ENCODE assay signal across 8 cellular contexts in genomic region chr19:8320564-8321066, GRCh38. TPM values are rescaled to one million over a fixed set of nuclear protein-coding genes. Genes with fewer than 3 reads are reported as not detected.
DNase-seq lines count a peak whose midpoint lies in the region; ATAC-seq, FAIRE-seq and TF ChIP-seq lines count a peak whose summit lies in the region.

No MANE protein-coding gene starts in this region.

- H3K36me3 Mint-ChIP-seq in CD4-positive, CD25-positive, alpha-beta regulatory T cell = peaks cover 1% of the 10 kb centered on the region
- peaks cover 0 to 13% (median 0%) of the 10 kb centered on the region in 5 donors for H3K36me3 Mint-ChIP-seq in naive thymus-derived CD4-positive, alpha-beta T cell

- no peak for TF ChIP-seq CTCF in H1 (IDR thresholded peaks at IDR 0.05; ENCODE audit: control extremely low read depth in 1 of 3, insufficient read depth in 1 of 3, low read depth in 1 of 3, low read length in 3 of 3)

- no peak for FAIRE-seq in H1 (lab: Jason Lieb, UNC)

- peak overlapping the region; percentile 99 for H3K27ac Mint-ChIP-seq in CD4-positive, CD25-positive, alpha-beta regulatory T cell
- H3K27ac Mint-ChIP-seq in naive thymus-derived CD4-positive, alpha-beta T cell = peak overlapping the region; percentile 94 to 99 (median 98)

- peak overlapping the region; percentile 85 for H3K4me3 ChIP-seq in CD4-positive, CD25-positive, alpha-beta regulatory T cell (ENCODE audit: low read depth, low read length)
- peak overlapping the region; percentile 90 to 98 (median 97) for H3K4me3 ChIP-seq in H1 (ENCODE audit: extremely low read depth in 1 of 4, insufficient read depth in 2 of 4, low read depth in 3 of 4, low read length in 4 of 4)
- H3K4me3 ChIP-seq in naive thymus-derived CD4-positive, alpha-beta T cell (ENCODE audit: low read length) = peak overlapping the region; percentile 98

- H3K14ac ChIP-seq in H1 (ENCODE audit: insufficient read length) = no peak overlapping the region

- intact Hi-C loops in naive thymus-derived CD4-positive, alpha-beta T cell (cut with micrococcal nuclease) = loop anchor here (1.0 to 2.0 kb wide), 10 partner anchors 12 to 1122 kb away; partner anchors contain the start of genes CD320 (in 2 of the 2), HNRNPM (in 2 of the 2), RAB11B (in 2 of the 2) and TIMM44 (in 2 of the 2)

- POLR2A ChIA-PET in H1 (lab: Charles Lee; ENCODE audit: partially characterized antibody) = interaction anchor here (1.0 to 27.1 kb wide), 15 partner anchors 7 to 400 kb away, joined by 3 to 583 read pairs (median 3); partner anchors contain the start of genes CD320, NDUFA7, RAB11B and RPS28
- POLR2A ChIA-PET in naive thymus-derived CD4-positive, alpha-beta T cell (lab: Charles Lee) = interaction anchor here (0.6 to 4.5 kb wide), 8 partner anchors 10 to 377 kb away, joined by 3 to 31 read pairs (median 4); partner anchors contain the start of genes MYO1F, TIMM44 and ZNF414

- DNase-seq in CD4-positive, CD25-positive, alpha-beta regulatory T cell = peak in 2 of 3 donors; percentile 21 to 58
- DNase-seq in RPMI7951 (ENCODE audit: low read depth) = peak; percentile 49
- no peak for DNase-seq in H1 (ENCODE audit: low read depth in 1 of 2, low spot score in 2 of 2)
- no peak for DNase-seq in naive thymus-derived CD4-positive, alpha-beta T cell
- DNase-seq in SKM-1 treated with dmso at 0.1 percent for 144 hours (lab: John Stamatoyannopoulos, UW; ENCODE audit: unreplicated experiment) = no peak
- DNase-seq in H4 (ENCODE audit: low spot score) = no peak

- H3K4me3 Mint-ChIP-seq in CD4-positive, CD25-positive, alpha-beta regulatory T cell = peak overlapping the region; percentile 96 to 99 (median 98)
- peak overlapping the region; percentile 90 to 99 (median 98) for H3K4me3 Mint-ChIP-seq in naive thymus-derived CD4-positive, alpha-beta T cell

- peak overlapping the region; percentile 84 to 95 for H3K4me2 ChIP-seq in H1 (ENCODE audit: insufficient read depth in 1 of 2, low read depth in 2 of 2, low read length in 2 of 2)

- H3K23ac ChIP-seq in H1 (ENCODE audit: insufficient read length) = no peak overlapping the region

- H3K9me3 Mint-ChIP-seq in CD4-positive, CD25-positive, alpha-beta regulatory T cell = no peaks in the 10 kb centered on the region
- peaks cover 0 to 1% (median 0%) of the 10 kb centered on the region in 11 donors for H3K9me3 Mint-ChIP-seq in naive thymus-derived CD4-positive, alpha-beta T cell

- peak overlapping the region; percentile 99 for H4K8ac ChIP-seq in H1 (ENCODE audit: extremely low read depth, insufficient read depth, low read length)

- H3K27me3 Mint-ChIP-seq in CD4-positive, CD25-positive, alpha-beta regulatory T cell = no peaks in the 10 kb centered on the region
- no peaks in the 10 kb centered on the region for H3K27me3 Mint-ChIP-seq in naive thymus-derived CD4-positive, alpha-beta T cell

- H4K91ac ChIP-seq in H1 (replicated peaks; ENCODE audit: insufficient read length, low read length) = peak overlapping the region; percentile 75

- H3K79me1 ChIP-seq in H1 (ENCODE audit: low read depth, low read length) = peaks cover 10% of the 10 kb centered on the region; the same call in 1 of the 2 replicates

- H3K36me3 ChIP-seq in CD4-positive, CD25-positive, alpha-beta regulatory T cell (ENCODE audit: control insufficient read depth, insufficient read depth, low read length) = peaks cover 20% of the 10 kb centered on the region
- H3K36me3 ChIP-seq in H1 (ENCODE audit: control insufficient read depth in 2 of 4, insufficient read depth in 4 of 4, low read length in 3 of 4) = peaks cover 15 to 26% (median 18%) of the 10 kb centered on the region in 4 experiments
- H3K36me3 ChIP-seq in naive thymus-derived CD4-positive, alpha-beta T cell (ENCODE audit: control insufficient read depth in 2 of 3, insufficient read depth in 3 of 3, low read length in 3 of 3) = peaks cover 4 to 51% (median 4%) of the 10 kb centered on the region in 3 experiments

- TF ChIP-seq EP300 in H1 (IDR thresholded peaks at IDR 0.05; ENCODE audit: borderline replicate concordance in 1 of 2, low read depth in 2 of 2, low read length in 2 of 2) = no peak

- H3K4me1 Mint-ChIP-seq in CD4-positive, CD25-positive, alpha-beta regulatory T cell = peaks cover 3 to 45% (median 18%) of the 10 kb centered on the region in 4 donors
- peaks cover 16 to 44% (median 29%) of the 10 kb centered on the region in 7 donors for H3K4me1 Mint-ChIP-seq in naive thymus-derived CD4-positive, alpha-beta T cell

- H2BK15ac ChIP-seq in H1 (ENCODE audit: low read length) = peak overlapping the region; percentile 46; the same call in 1 of the 2 replicates

- CTCF ChIA-PET in H1 (lab: Charles Lee; ENCODE audit: partially characterized antibody) = interaction anchor here (0.6 to 5.2 kb wide), 4 partner anchors 10 to 259 kb away, joined by 3 to 32 read pairs (median 4); no protein-coding TSS in a partner anchor
- CTCF ChIA-PET in naive thymus-derived CD4-positive, alpha-beta T cell (lab: Charles Lee) = interaction anchor here (1.2 to 1.3 kb wide), 3 partner anchors 9 to 51 kb away, joined by 3 to 5 read pairs (median 3); no protein-coding TSS in a partner anchor

- peak overlapping the region; percentile 90 for H2BK12ac ChIP-seq in H1 (ENCODE audit: low read depth, low read length)

- 13% methylated on average over 16 of the region's 16 CpGs; no CpG with 5 or more reads in 1 of the 2 experiments for WGBS in H1 (ENCODE audit: extremely low coverage in 1 of 2, insufficient coverage in 1 of 2, insufficient read length in 1 of 2, insufficient replicate concordance in 2 of 2, low coverage in 1 of 2, low lambda C conversion rate in 2 of 2, missing lambda C conversion rate in 1 of 2), 2 experiments

- peak overlapping the region; percentile 27 for H3K4ac ChIP-seq in H1 (replicated peaks; ENCODE audit: insufficient read length, low read depth, low read length)

- H3K23me2 ChIP-seq in H1 (ENCODE audit: low read depth, low read length) = peaks cover 16% of the 10 kb centered on the region

- H2AFZ ChIP-seq in H1 (ENCODE audit: low read length) = peak overlapping the region; percentile 9; the same call in 1 of the 2 replicates

- TF ChIP-seq POLR2A in H1 (IDR thresholded peaks at IDR 0.05; ENCODE audit: control extremely low read depth in 1 of 2, low read depth in 2 of 2, low read length in 2 of 2) = no peak

- H3K56ac ChIP-seq in H1 (replicated peaks; ENCODE audit: insufficient read length, low read depth, low read length) = peak overlapping the region; percentile 63

- H2BK5ac ChIP-seq in H1 (ENCODE audit: low read depth, low read length) = peak overlapping the region; percentile 95

- H2BK120ac ChIP-seq in H1 (replicated peaks; ENCODE audit: low read depth, low read length) = no peak overlapping the region

- no peaks in the 10 kb centered on the region for H3K9me3 ChIP-seq in CD4-positive, CD25-positive, alpha-beta regulatory T cell (ENCODE audit: control insufficient read depth in 2 of 2, low read length in 2 of 2)
- no peaks in the 10 kb centered on the region for H3K9me3 ChIP-seq in H1 (ENCODE audit: insufficient read depth in 2 of 2, low read depth in 1 of 2, low read length in 1 of 2)
- no peaks in the 10 kb centered on the region for H3K9me3 ChIP-seq in naive thymus-derived CD4-positive, alpha-beta T cell (ENCODE audit: control insufficient read depth in 2 of 3, low read length in 3 of 3)

- H3K79me2 ChIP-seq in H1 (ENCODE audit: control insufficient read depth in 1 of 2, insufficient read depth in 2 of 2, low read length in 2 of 2) = peaks cover 0 to 33% of the 10 kb centered on the region in 2 experiments; a peak in 2 of 4 replicates

- peaks cover 5 to 15% of the 10 kb centered on the region in 2 experiments for H4K20me1 ChIP-seq in H1 (replicated peaks in 1 of 2; ENCODE audit: control insufficient read depth in 1 of 2, insufficient read depth in 2 of 2, low read length in 2 of 2)

- peak overlapping the region; percentile 93 to 96 (median 95) for H3K9ac ChIP-seq in H1 (replicated peaks in 1 of 4; ENCODE audit: extremely low read depth in 1 of 4, low read depth in 3 of 4, low read length in 3 of 4)

- H3K4me1 ChIP-seq in CD4-positive, CD25-positive, alpha-beta regulatory T cell (ENCODE audit: control insufficient read depth, insufficient read depth, low read length, poor library complexity, severe bottlenecking) = peaks cover 35% of the 10 kb centered on the region
- peaks cover 0 to 17% (median 9%) of the 10 kb centered on the region in 4 experiments; a peak in 6 of 7 replicates for H3K4me1 ChIP-seq in H1 (replicated peaks in 1 of 4; ENCODE audit: control insufficient read depth in 3 of 4, insufficient read depth in 4 of 4, low read length in 3 of 4)
- peaks cover 25% of the 10 kb centered on the region in 2 donors for H3K4me1 ChIP-seq in naive thymus-derived CD4-positive, alpha-beta T cell (ENCODE audit: control insufficient read depth in 2 of 2, insufficient read depth in 2 of 2, low read length in 2 of 2)

- H3K27ac ChIP-seq in CD4-positive, CD25-positive, alpha-beta regulatory T cell (ENCODE audit: insufficient read depth, low read length, poor library complexity, severe bottlenecking) = peak overlapping the region; percentile 89
- peak overlapping the region; percentile 91 for H3K27ac ChIP-seq in H1 (ENCODE audit: low read depth, low read length)
- peak overlapping the region; percentile 96 for H3K27ac ChIP-seq in naive thymus-derived CD4-positive, alpha-beta T cell (ENCODE audit: low read depth, low read length)

- H3K18ac ChIP-seq in H1 (ENCODE audit: extremely low read depth, low read length) = peak overlapping the region; percentile 32; the same call in 1 of the 2 replicates

- TF ChIP-seq RAD21 in H1 (IDR thresholded peaks at IDR 0.05 in 1 of 2, conservative IDR thresholded peaks at IDR 0.05 in 1 of 2; ENCODE audit: low read depth in 2 of 2, low read length in 2 of 2) = no peak

- H3K27me3 ChIP-seq in CD4-positive, CD25-positive, alpha-beta regulatory T cell (ENCODE audit: control insufficient read depth, insufficient read depth, low read length) = no peaks in the 10 kb centered on the region
- H3K27me3 ChIP-seq in H1 (replicated peaks in 1 of 4; ENCODE audit: control insufficient read depth in 3 of 4, extremely low read depth in 1 of 4, insufficient read depth in 3 of 4, low read length in 3 of 4) = no peaks in the 10 kb centered on the region
- no peaks in the 10 kb centered on the region for H3K27me3 ChIP-seq in naive thymus-derived CD4-positive, alpha-beta T cell (ENCODE audit: control insufficient read depth in 2 of 2, insufficient read depth in 2 of 2, low read length in 2 of 2)

- H4K5ac ChIP-seq in H1 (ENCODE audit: insufficient read length, low read depth, low read length) = peak overlapping the region; percentile 48

- H2AK5ac ChIP-seq in H1 (ENCODE audit: low read depth, low read length) = peak overlapping the region; percentile 24; the same call in 1 of the 2 replicates

- ATAC-seq in CD4-positive, CD25-positive, alpha-beta regulatory T cell (ENCODE audit: low read depth in 2 of 2) = no peak
- ATAC-seq in GM21825 (IDR thresholded peaks at IDR 0.05; ENCODE audit: unreplicated experiment) (peak; percentile 22), HG03457 (IDR thresholded peaks at IDR 0.05; ENCODE audit: unreplicated experiment) (no peak)
- peak; percentile 2 for ATAC-seq in naive thymus-derived CD4-positive, alpha-beta T cell

- H2BK20ac ChIP-seq in H1 (ENCODE audit: low read length) = no peak overlapping the region

RNA-seq across cellular contexts. Expression of gene NDUFA7, which starts 0.6 kb away (rescaled TPM):
- total RNA-seq in CD4-positive, CD25-positive, alpha-beta regulatory T cell = 27.4 TPM
- 100 to 1,000 TPM; 130 to 181 (median 149) TPM for polyA plus RNA-seq in CD4-positive, CD25-positive, alpha-beta regulatory T cell
- 42.1 and 48.3 TPM in 2 replicates for total RNA-seq in RPMI7951 (2014; rRNA removed; shearing (Covaris generic))
- 51.6 and 54.4 TPM in 2 replicates for total RNA-seq in H1 (2021; fragmentation: NEBNext Ultra II Directional; extraction: Animal tissue kit (Norgen Biotek cat#: 25700))
- 285 and 286 TPM in 2 replicates for polyA plus RNA-seq in H1 (2011; rRNA removed)
- 150 TPM for polyA plus RNA-seq in H1 (2011; cell fraction: cytosol; rRNA removed)
- polyA plus RNA-seq in H1 (2011; cell fraction: nucleus; rRNA removed) = 125 TPM
- polyA plus RNA-seq in H1 (2012, experiment 1 of 2) = 45.6 to 157 TPM (median 126 TPM) in 4 replicates
- polyA plus RNA-seq in H1 (2012, experiment 2 of 2) = 286 TPM
- 226 TPM for polyA plus RNA-seq in H1 (2013, experiment 1 of 2)
- polyA plus RNA-seq in H1 (2013, experiment 2 of 2) = 203 TPM
- 35.2 and 49.9 TPM in 2 replicates for polyA minus RNA-seq in H1 (2011; rRNA and poly(A)+ RNA removed)
- 66.9 TPM for polyA minus RNA-seq in H1 (2011; cell fraction: cytosol; rRNA and poly(A)+ RNA removed)
- polyA minus RNA-seq in H1 (2011; cell fraction: nucleus; rRNA and poly(A)+ RNA removed) = 41.1 TPM
- total RNA-seq in naive thymus-derived CD4-positive, alpha-beta T cell = 10 to 100 TPM; 16.8 to 50.3 (median 30.0) TPM
- 100 to 1,000 TPM; 108 to 121 TPM for polyA plus RNA-seq in naive thymus-derived CD4-positive, alpha-beta T cell
- total RNA-seq in H4 (2014; rRNA removed; shearing (Covaris generic)) = 57.7 and 71.5 TPM in 2 replicates

RNA-seq across cellular contexts. Expression of gene RPS28, which starts 0.7 kb away (rescaled TPM):
- total RNA-seq in CD4-positive, CD25-positive, alpha-beta regulatory T cell = 2,201 TPM
- polyA plus RNA-seq in CD4-positive, CD25-positive, alpha-beta regulatory T cell = 1,000 to 10,000 TPM; 1,925 to 3,295 (median 2,756) TPM
- total RNA-seq in RPMI7951 (2014; rRNA removed; shearing (Covaris generic)) = 246 and 255 TPM in 2 replicates
- 1,699 and 1,856 TPM in 2 replicates for total RNA-seq in H1 (2021; fragmentation: NEBNext Ultra II Directional; extraction: Animal tissue kit (Norgen Biotek cat#: 25700))
- 1,241 and 1,463 TPM in 2 replicates for polyA plus RNA-seq in H1 (2011; rRNA removed)
- polyA plus RNA-seq in H1 (2011; cell fraction: cytosol; rRNA removed) = 911 TPM
- polyA plus RNA-seq in H1 (2011; cell fraction: nucleus; rRNA removed) = 1,496 TPM
- 1,932 to 3,464 TPM (median 2,952 TPM) in 4 replicates for polyA plus RNA-seq in H1 (2012, experiment 1 of 2)
- 2,064 TPM for polyA plus RNA-seq in H1 (2012, experiment 2 of 2)
- 2,031 TPM for polyA plus RNA-seq in H1 (2013, experiment 1 of 2)
- 2,005 TPM for polyA plus RNA-seq in H1 (2013, experiment 2 of 2)
- polyA minus RNA-seq in H1 (2011; rRNA and poly(A)+ RNA removed) = 138 and 228 TPM in 2 replicates
- polyA minus RNA-seq in H1 (2011; cell fraction: cytosol; rRNA and poly(A)+ RNA removed) = 374 TPM
- 152 TPM for polyA minus RNA-seq in H1 (2011; cell fraction: nucleus; rRNA and poly(A)+ RNA removed)
- total RNA-seq in naive thymus-derived CD4-positive, alpha-beta T cell = 1,000 to 10,000 TPM; 2,319 to 4,111 (median 3,327) TPM
- polyA plus RNA-seq in naive thymus-derived CD4-positive, alpha-beta T cell = 1,000 to 10,000 TPM; 3,564 to 3,677 TPM
- 318 and 344 TPM in 2 replicates for total RNA-seq in H4 (2014; rRNA removed; shearing (Covaris generic))

RNA-seq across cellular contexts. Expression of gene CD320, which starts 12.5 kb away (rescaled TPM):
- 27.0 TPM for total RNA-seq in CD4-positive, CD25-positive, alpha-beta regulatory T cell
- polyA plus RNA-seq in CD4-positive, CD25-positive, alpha-beta regulatory T cell = 10 to 100 TPM; 42.4 to 63.7 (median 60.0) TPM
- total RNA-seq in RPMI7951 (2014; rRNA removed; shearing (Covaris generic)) = 49.7 and 71.9 TPM in 2 replicates
- 80.4 and 82.6 TPM in 2 replicates for total RNA-seq in H1 (2021; fragmentation: NEBNext Ultra II Directional; extraction: Animal tissue kit (Norgen Biotek cat#: 25700))
- 157 and 228 TPM in 2 replicates for polyA plus RNA-seq in H1 (2011; rRNA removed)
- polyA plus RNA-seq in H1 (2011; cell fraction: cytosol; rRNA removed) = 149 TPM
- 105 TPM for polyA plus RNA-seq in H1 (2011; cell fraction: nucleus; rRNA removed)
- 36.7 to 80.9 TPM (median 78.1 TPM) in 4 replicates for polyA plus RNA-seq in H1 (2012, experiment 1 of 2)
- 73.8 TPM for polyA plus RNA-seq in H1 (2012, experiment 2 of 2)
- 99.0 TPM for polyA plus RNA-seq in H1 (2013, experiment 1 of 2)
- polyA plus RNA-seq in H1 (2013, experiment 2 of 2) = 110 TPM
- 15.3 and 18.8 TPM in 2 replicates for polyA minus RNA-seq in H1 (2011; rRNA and poly(A)+ RNA removed)
- polyA minus RNA-seq in H1 (2011; cell fraction: cytosol; rRNA and poly(A)+ RNA removed) = 36.3 TPM
- polyA minus RNA-seq in H1 (2011; cell fraction: nucleus; rRNA and poly(A)+ RNA removed) = 20.9 TPM
- total RNA-seq in naive thymus-derived CD4-positive, alpha-beta T cell = 10 to 100 TPM; 20.5 to 52.0 (median 27.2) TPM
- 10 to 100 TPM; 42.2 to 44.0 TPM for polyA plus RNA-seq in naive thymus-derived CD4-positive, alpha-beta T cell
- total RNA-seq in H4 (2014; rRNA removed; shearing (Covaris generic)) = 210 and 214 TPM in 2 replicates

RNA-seq across cellular contexts. Expression of gene KANK3, which starts 22.4 kb away (rescaled TPM):
- 4.4 TPM for total RNA-seq in CD4-positive, CD25-positive, alpha-beta regulatory T cell
- polyA plus RNA-seq in CD4-positive, CD25-positive, alpha-beta regulatory T cell = 1 to 10 TPM in 2 of 4 donors, under 1 TPM in 2; 0.40 to 2.1 (median 1.0) TPM
- total RNA-seq in RPMI7951 (2014; rRNA removed; shearing (Covaris generic)) = 0.24 TPM in 1 of 2 replicates, not detected in the other
- 2.3 and 2.5 TPM in 2 replicates for total RNA-seq in H1 (2021; fragmentation: NEBNext Ultra II Directional; extraction: Animal tissue kit (Norgen Biotek cat#: 25700))
- 4.2 and 5.7 TPM in 2 replicates for polyA plus RNA-seq in H1 (2011; rRNA removed)
- 5.0 TPM for polyA plus RNA-seq in H1 (2011; cell fraction: cytosol; rRNA removed)
- polyA plus RNA-seq in H1 (2011; cell fraction: nucleus; rRNA removed) = 12.0 TPM
- 0.87 to 3.6 TPM (median 2.5 TPM) in 4 replicates for polyA plus RNA-seq in H1 (2012, experiment 1 of 2)
- 2.3 TPM for polyA plus RNA-seq in H1 (2012, experiment 2 of 2)
- polyA plus RNA-seq in H1 (2013, experiment 1 of 2) = 2.8 TPM
- 2.4 TPM for polyA plus RNA-seq in H1 (2013, experiment 2 of 2)
- 1.3 and 1.8 TPM in 2 replicates for polyA minus RNA-seq in H1 (2011; rRNA and poly(A)+ RNA removed)
- 1.8 TPM for polyA minus RNA-seq in H1 (2011; cell fraction: cytosol; rRNA and poly(A)+ RNA removed)
- polyA minus RNA-seq in H1 (2011; cell fraction: nucleus; rRNA and poly(A)+ RNA removed) = 5.1 TPM
- total RNA-seq in naive thymus-derived CD4-positive, alpha-beta T cell = 1 to 10 TPM; 1.3 to 4.4 (median 1.8) TPM
- under 1 TPM; 0.52 to 0.72 TPM for polyA plus RNA-seq in naive thymus-derived CD4-positive, alpha-beta T cell
- total RNA-seq in H4 (2014; rRNA removed; shearing (Covaris generic)) = 0.04 and 0.12 TPM in 2 replicates

RNA-seq across cellular contexts. Expression of gene ANGPTL4, which starts 43.3 kb away (rescaled TPM):
- not detected for total RNA-seq in CD4-positive, CD25-positive, alpha-beta regulatory T cell
- not detected for polyA plus RNA-seq in CD4-positive, CD25-positive, alpha-beta regulatory T cell
- total RNA-seq in RPMI7951 (2014; rRNA removed; shearing (Covaris generic)) = 9.0 and 10.4 TPM in 2 replicates
- 1.8 and 2.3 TPM in 2 replicates for total RNA-seq in H1 (2021; fragmentation: NEBNext Ultra II Directional; extraction: Animal tissue kit (Norgen Biotek cat#: 25700))
- polyA plus RNA-seq in H1 (2011; rRNA removed) = 5.1 and 6.5 TPM in 2 replicates
- 3.7 TPM for polyA plus RNA-seq in H1 (2011; cell fraction: cytosol; rRNA removed)
- 6.2 TPM for polyA plus RNA-seq in H1 (2011; cell fraction: nucleus; rRNA removed)
- 2.0 to 4.6 TPM (median 3.8 TPM) in 4 replicates for polyA plus RNA-seq in H1 (2012, experiment 1 of 2)
- 3.5 TPM for polyA plus RNA-seq in H1 (2012, experiment 2 of 2)
- 2.8 TPM for polyA plus RNA-seq in H1 (2013, experiment 1 of 2)
- polyA plus RNA-seq in H1 (2013, experiment 2 of 2) = 2.3 TPM
- polyA minus RNA-seq in H1 (2011; rRNA and poly(A)+ RNA removed) = 0.69 and 1.4 TPM in 2 replicates
- polyA minus RNA-seq in H1 (2011; cell fraction: cytosol; rRNA and poly(A)+ RNA removed) = 1.5 TPM
- 6.7 TPM for polyA minus RNA-seq in H1 (2011; cell fraction: nucleus; rRNA and poly(A)+ RNA removed)
- 1 to 10 TPM in 1 of 5 experiments, not detected in 4; 1.1 TPM for total RNA-seq in naive thymus-derived CD4-positive, alpha-beta T cell
- not detected for polyA plus RNA-seq in naive thymus-derived CD4-positive, alpha-beta T cell
- total RNA-seq in H4 (2014; rRNA removed; shearing (Covaris generic)) = 0.19 TPM in 1 of 2 replicates, not detected in the other

Comparison
In these comparisons a context has a peak if more than half of its experiments do, and no peak if none do; other contexts are left out.
1. ATAC-seq: peak in GM21825 (single experiment) and naive thymus-derived CD4-positive, alpha-beta T cell (single experiment); none in CD4-positive, CD25-positive, alpha-beta regulatory T cell (0 of 2) and HG03457 (single experiment).
2. DNase-seq: peak in CD4-positive, CD25-positive, alpha-beta regulatory T cell (2 of 3) and RPMI7951 (single experiment); none in H1 (0 of 2), naive thymus-derived CD4-positive, alpha-beta T cell (0 of 9), SKM-1 treated with dmso at 0.1 percent for 144 hours (single experiment) and H4 (single experiment).
3. Peak in every context shown above with its lines, with median percentiles within 50 percentile points of each other: H3K27ac ChIP-seq and H3K4me3 ChIP-seq.